11 cellular contexts compared by ENCODE assay signal in genomic region chr1:72366473-72366872, GRCh38.
A peak's percentile ranks its signal among the peaks of the same experiment; 100 is the strongest.
DNase-seq lines count a peak whose midpoint lies in the region; ATAC-seq and TF ChIP-seq lines count a peak whose summit lies in the region.
"Had no signal": no experiment of that assay in that cellular context is flagged by ENCODE, and none has a peak within 500 bp of the region (broad histone marks: within the 10 kb centered on the region; RNA-seq: fewer than 3 reads in every experiment).

No MANE protein-coding gene starts in this region.

- peaks cover 21% of the 10 kb centered on the region for H3K4me1 Mint-ChIP-seq in activated CD8-positive, alpha-beta T cell treated with anti-CD3 and anti-CD28 coated beads, Interleukin-2, amount 10 ng/mL, durations not matched to agents 7 days and 5 days (ENCODE audit: low read depth)
- H3K4me1 Mint-ChIP-seq in activated CD8-positive, alpha-beta T cell treated with anti-CD3 and anti-CD28 coated beads for 36 hours (ENCODE audit: low read depth), result peaks cover 9% of the 10 kb centered on the region

- no peak for TF ChIP-seq CTCF in activated CD8-positive, alpha-beta T cell treated with anti-CD3 and anti-CD28 coated beads for 36 hours (IDR thresholded peaks at IDR 0.05)
- no peak for TF ChIP-seq CTCF in upper lobe of right lung (IDR thresholded peaks at IDR 0.05)
- no peak for TF ChIP-seq CTCF in esophagus squamous epithelium (IDR thresholded peaks at IDR 0.05)

- H3K27me3 ChIP-seq in upper lobe of right lung (no peaks in the 10 kb centered on the region), esophagus squamous epithelium (no peaks in the 10 kb centered on the region)

- POLR2A ChIA-PET in activated CD8-positive, alpha-beta T cell treated with anti-CD3 and anti-CD28 coated beads, Interleukin-2, amount 10 ng/mL, durations not matched to agents 7 days and 5 days (lab: Charles Lee), result interaction anchor here (0.6 kb wide), 1 partner anchor 20 kb away, joined by 3 read pairs; no protein-coding TSS in a partner anchor
- POLR2A ChIA-PET in activated CD8-positive, alpha-beta T cell treated with anti-CD3 and anti-CD28 coated beads for 36 hours (lab: Charles Lee), result no interaction called here

- H3K4me3 ChIP-seq in upper lobe of right lung (no peak overlapping the region), esophagus squamous epithelium (no peak overlapping the region)

- no peaks in the 10 kb centered on the region for H3K36me3 Mint-ChIP-seq in activated CD8-positive, alpha-beta T cell treated with anti-CD3 and anti-CD28 coated beads, Interleukin-2, amount 10 ng/mL, durations not matched to agents 7 days and 5 days (ENCODE audit: low read depth)
- no peaks in the 10 kb centered on the region for H3K36me3 Mint-ChIP-seq in activated CD8-positive, alpha-beta T cell treated with anti-CD3 and anti-CD28 coated beads for 36 hours (ENCODE audit: low read depth)
- H3K36me3 Mint-ChIP-seq: activated naive CD4-positive, alpha-beta T cell treated with anti-CD3 and anti-CD28 coated beads, Interleukin-2, amount 10 ng/mL, durations not matched to agents 7 days and 5 days had no signal

- peak; percentile 23 for DNase-seq in activated CD8-positive, alpha-beta T cell treated with anti-CD3 and anti-CD28 coated beads, Interleukin-2, amount 10 ng/mL, durations not matched to agents 7 days and 5 days
- DNase-seq in activated CD8-positive, alpha-beta T cell treated with anti-CD3 and anti-CD28 coated beads for 36 hours, result no peak
- DNase-seq in NOMO-1 (lab: John Stamatoyannopoulos, UW; ENCODE audit: unreplicated experiment in 2 of 2) (peak; percentile 77 to 92), fibroblast of gingiva (ENCODE audit: low read depth) (peak; percentile 70), upper lobe of right lung (no peak), activated T-cell treated with anti-CD3 and anti-CD28 coated beads for 4 hours (no peak), esophagus squamous epithelium (lab: John Stamatoyannopoulos, UW) (no peak)
- DNase-seq: activated naive CD4-positive, alpha-beta T cell treated with anti-CD3 and anti-CD28 coated beads, Interleukin-2, amount 10 ng/mL, durations not matched to agents 7 days and 5 days; kidney glomerular epithelial cell; stimulated activated CD4-positive, alpha-beta T cell treated with anti-CD3 and anti-CD28 coated beads, Interleukin-2, amount 100 ng/mL, for 24 hours had no signal

- intact Hi-C loops in activated CD8-positive, alpha-beta T cell treated with anti-CD3 and anti-CD28 coated beads for 36 hours (cut with micrococcal nuclease), result no loop called here
- intact Hi-C loops in upper lobe of right lung (cut with DNase I) (no loop called here), esophagus squamous epithelium (cut with DNase I) (no loop called here)

- no peak for ATAC-seq in activated CD8-positive, alpha-beta T cell treated with anti-CD3 and anti-CD28 coated beads, Interleukin-2, amount 10 ng/mL, durations not matched to agents 7 days and 5 days
- ATAC-seq in activated CD8-positive, alpha-beta T cell treated with anti-CD3 and anti-CD28 coated beads for 36 hours, result no peak
- ATAC-seq in upper lobe of right lung (peak; percentile 81), GM21825 (IDR thresholded peaks at IDR 0.05; ENCODE audit: unreplicated experiment) (no peak)

- no peak overlapping the region for H3K27ac Mint-ChIP-seq in activated CD8-positive, alpha-beta T cell treated with anti-CD3 and anti-CD28 coated beads, Interleukin-2, amount 10 ng/mL, durations not matched to agents 7 days and 5 days
- no peak overlapping the region for H3K27ac Mint-ChIP-seq in activated CD8-positive, alpha-beta T cell treated with anti-CD3 and anti-CD28 coated beads for 36 hours
- H3K27ac Mint-ChIP-seq: activated naive CD4-positive, alpha-beta T cell treated with anti-CD3 and anti-CD28 coated beads, Interleukin-2, amount 10 ng/mL, durations not matched to agents 7 days and 5 days had no signal

- H3K27ac ChIP-seq in upper lobe of right lung (no peak overlapping the region), esophagus squamous epithelium (no peak overlapping the region)

- peaks cover 4% of the 10 kb centered on the region for H3K9me3 Mint-ChIP-seq in activated CD8-positive, alpha-beta T cell treated with anti-CD3 and anti-CD28 coated beads, Interleukin-2, amount 10 ng/mL, durations not matched to agents 7 days and 5 days (ENCODE audit: insufficient read depth)
- H3K9me3 Mint-ChIP-seq in activated CD8-positive, alpha-beta T cell treated with anti-CD3 and anti-CD28 coated beads for 36 hours, result no peaks in the 10 kb centered on the region

- WGBS in esophagus squamous epithelium, 2 donors, result 12 to 23% methylated on average over 1 of the region's 1 CpG

- H3K36me3 ChIP-seq in upper lobe of right lung (no peaks in the 10 kb centered on the region), esophagus squamous epithelium (no peaks in the 10 kb centered on the region)

- CTCF ChIA-PET in activated CD8-positive, alpha-beta T cell treated with anti-CD3 and anti-CD28 coated beads, Interleukin-2, amount 10 ng/mL, durations not matched to agents 7 days and 5 days (lab: Charles Lee), result no interaction called here
- CTCF ChIA-PET in activated CD8-positive, alpha-beta T cell treated with anti-CD3 and anti-CD28 coated beads for 36 hours (lab: Charles Lee), result no interaction called here

- H3K9me3 ChIP-seq in upper lobe of right lung (no peaks in the 10 kb centered on the region), esophagus squamous epithelium (no peaks in the 10 kb centered on the region)

- no peak overlapping the region for H3K4me3 Mint-ChIP-seq in activated CD8-positive, alpha-beta T cell treated with anti-CD3 and anti-CD28 coated beads, Interleukin-2, amount 10 ng/mL, durations not matched to agents 7 days and 5 days
- H3K4me3 Mint-ChIP-seq in activated CD8-positive, alpha-beta T cell treated with anti-CD3 and anti-CD28 coated beads for 36 hours, result no peak overlapping the region
- H3K4me3 Mint-ChIP-seq: activated naive CD4-positive, alpha-beta T cell treated with anti-CD3 and anti-CD28 coated beads, Interleukin-2, amount 10 ng/mL, durations not matched to agents 7 days and 5 days had no signal

- H3K4me1 ChIP-seq in upper lobe of right lung, result peaks cover 7% of the 10 kb centered on the region
- no peaks in the 10 kb centered on the region for H3K4me1 ChIP-seq in esophagus squamous epithelium

- peaks cover 9% of the 10 kb centered on the region for H3K27me3 Mint-ChIP-seq in activated CD8-positive, alpha-beta T cell treated with anti-CD3 and anti-CD28 coated beads, Interleukin-2, amount 10 ng/mL, durations not matched to agents 7 days and 5 days (ENCODE audit: low read depth)
- H3K27me3 Mint-ChIP-seq in activated CD8-positive, alpha-beta T cell treated with anti-CD3 and anti-CD28 coated beads for 36 hours, result no peaks in the 10 kb centered on the region
- H3K27me3 Mint-ChIP-seq: activated naive CD4-positive, alpha-beta T cell treated with anti-CD3 and anti-CD28 coated beads, Interleukin-2, amount 10 ng/mL, durations not matched to agents 7 days and 5 days had no signal

- no peak for TF ChIP-seq POLR2A in esophagus squamous epithelium (IDR thresholded peaks at IDR 0.05)

Comparison
In these comparisons a context has a peak if more than half of its experiments do, and no peak if none do; other contexts are left out.
1. DNase-seq: peak in activated CD8-positive, alpha-beta T cell treated with anti-CD3 and anti-CD28 coated beads, Interleukin-2, amount 10 ng/mL, durations not matched to agents 7 days and 5 days (single experiment), NOMO-1 (2 of 2) and fibroblast of gingiva (single experiment); none in activated CD8-positive, alpha-beta T cell treated with anti-CD3 and anti-CD28 coated beads for 36 hours (single experiment), upper lobe of right lung (single experiment), activated T-cell treated with anti-CD3 and anti-CD28 coated beads for 4 hours (single experiment) and esophagus squamous epithelium (single experiment).